Comparison of ENCODE assay signal across 9 cellular contexts in genomic region chrX:16867947-16868346, GRCh38. TPM values are rescaled to one million over a fixed set of nuclear protein-coding genes. Genes with fewer than 3 reads are reported as not detected.
DNase-seq lines count a peak whose midpoint lies in the region; ATAC-seq and TF ChIP-seq lines count a peak whose summit lies in the region.
"Had no signal": no experiment of that assay in that cellular context is flagged by ENCODE, and none has a peak within 500 bp of the region (broad histone marks: within the 10 kb centered on the region; RNA-seq: fewer than 3 reads in every experiment).

No MANE protein-coding gene starts in this region.

- peak overlapping the region; percentile 82 for H3K4me2 ChIP-seq in OCI-LY7 (ENCODE audit: low read length)

- peak overlapping the region; percentile 88 for H3K4me3 Mint-ChIP-seq in activated CD4-positive, alpha-beta T cell treated with anti-CD3 and anti-CD28 coated beads for 36 hours

- H3K36me3 Mint-ChIP-seq in activated CD4-positive, alpha-beta T cell treated with anti-CD3 and anti-CD28 coated beads for 36 hours (ENCODE audit: low read depth), result peaks cover 33% of the 10 kb centered on the region

- H3K4me1 ChIP-seq in OCI-LY7 (ENCODE audit: insufficient read depth, low read length, poor library complexity, severe bottlenecking), result peaks cover 38% of the 10 kb centered on the region
- H3K4me1 ChIP-seq in endocrine pancreas (ENCODE audit: control insufficient read depth, insufficient read depth, low read length), result peaks cover 5% of the 10 kb centered on the region

- peaks cover 35% of the 10 kb centered on the region for H3K4me1 Mint-ChIP-seq in activated CD4-positive, alpha-beta T cell treated with anti-CD3 and anti-CD28 coated beads for 36 hours

- no peaks in the 10 kb centered on the region for H3K9me3 Mint-ChIP-seq in activated CD4-positive, alpha-beta T cell treated with anti-CD3 and anti-CD28 coated beads for 36 hours (ENCODE audit: low read depth)

- no peak overlapping the region for H3K9ac ChIP-seq in endocrine pancreas (ENCODE audit: control insufficient read depth, insufficient read depth, low read length)

- peak overlapping the region; percentile 47 for H3K27ac Mint-ChIP-seq in activated CD4-positive, alpha-beta T cell treated with anti-CD3 and anti-CD28 coated beads for 36 hours

- POLR2A ChIA-PET in activated CD4-positive, alpha-beta T cell treated with anti-CD3 and anti-CD28 coated beads for 36 hours (lab: Charles Lee), result no interaction called here
- POLR2A ChIA-PET in OCI-LY7 (lab: Charles Lee), result interaction anchor here (1.8 kb wide), 1 partner anchor 14 kb away, joined by 4 read pairs; no protein-coding TSS in a partner anchor

- no TSS peak for BruUV-seq in OCI-LY7 (replicated peaks; lab: Mats Ljungman, UMichigan)

- peaks cover 23% of the 10 kb centered on the region for H4K20me1 ChIP-seq in OCI-LY7 (ENCODE audit: insufficient read depth, low read length)

- H3K27me3 Mint-ChIP-seq in activated CD4-positive, alpha-beta T cell treated with anti-CD3 and anti-CD28 coated beads for 36 hours, result no peaks in the 10 kb centered on the region

- H3K9me3 ChIP-seq in OCI-LY7 (ENCODE audit: low read length), result no peaks in the 10 kb centered on the region
- no peaks in the 10 kb centered on the region for H3K9me3 ChIP-seq in endocrine pancreas (ENCODE audit: control insufficient read depth, low read length)
- H3K9me3 ChIP-seq: tibial nerve had no signal

- no peak for DNase-seq in activated CD4-positive, alpha-beta T cell treated with anti-CD3 and anti-CD28 coated beads for 36 hours
- DNase-seq in activated CD4-positive, alpha-beta T cell treated with anti-CD3 and anti-CD28 coated beads, Interleukin-2, amount 50 U/mL, for 4 hours, result no peak
- DNase-seq in OCI-LY7 (ENCODE audit: low spot score) (no peak), retinal pigment epithelial cell (ENCODE audit: low read depth) (no peak), ACHN (no peak)

- H3K27me3 ChIP-seq in endocrine pancreas (ENCODE audit: control insufficient read depth, insufficient read depth, low read length), result no peaks in the 10 kb centered on the region

- H3K27ac ChIP-seq in OCI-LY7 (ENCODE audit: low read depth, low read length, poor library complexity, severe bottlenecking), result no peak overlapping the region

- in situ Hi-C loops in ACHN (cut with HindIII; ENCODE audit: low pct_ligation_motif_present, low pct_unique_long_range_greater_than_20kb, low sequenced_read_pairs), result no loop called here

- ATAC-seq in activated CD4-positive, alpha-beta T cell treated with anti-CD3 and anti-CD28 coated beads for 36 hours, result no peak
- no peak for ATAC-seq in HG03097 (IDR thresholded peaks at IDR 0.05; ENCODE audit: low FRiP score, unreplicated experiment)
- ATAC-seq in GM19328 (IDR thresholded peaks at IDR 0.05; ENCODE audit: unreplicated experiment), result no peak

- TF ChIP-seq CTCF in OCI-LY7 (conservative IDR thresholded peaks at IDR 0.05; ENCODE audit: low read length) (no peak), retinal pigment epithelial cell (conservative IDR thresholded peaks at IDR 0.05; ENCODE audit: low read depth, low read length) (no peak)

- CTCF ChIA-PET in activated CD4-positive, alpha-beta T cell treated with anti-CD3 and anti-CD28 coated beads for 36 hours (lab: Charles Lee), result interaction anchor here (0.6 to 2.1 kb wide), 3 partner anchors 9 to 1128 kb away, joined by 3 to 5 read pairs (median 4); no protein-coding TSS in a partner anchor
- CTCF ChIA-PET in OCI-LY7 (lab: Charles Lee; ENCODE audit: unreplicated experiment), result no interaction called here

- peaks cover 57% of the 10 kb centered on the region for H3K36me3 ChIP-seq in OCI-LY7 (ENCODE audit: insufficient read depth, low read length)
- no peaks in the 10 kb centered on the region for H3K36me3 ChIP-seq in endocrine pancreas (ENCODE audit: control insufficient read depth, insufficient read depth, low read length)
- H3K36me3 ChIP-seq: tibial nerve had no signal

- H3K4me3 ChIP-seq in OCI-LY7 (ENCODE audit: low read depth, low read length, poor library complexity, severe bottlenecking) (peak overlapping the region; percentile 80), endocrine pancreas (ENCODE audit: control insufficient read depth, insufficient read depth, low read length) (peak overlapping the region; percentile 85), retinal pigment epithelial cell (ENCODE audit: low read length) (peak overlapping the region; percentile 81)

- H2AFZ ChIP-seq in OCI-LY7 (ENCODE audit: low read length), result no peak overlapping the region

- no peaks in the 10 kb centered on the region for H3K9me2 ChIP-seq in OCI-LY7 (ENCODE audit: insufficient read depth, low read length)

- intact Hi-C loops in activated CD4-positive, alpha-beta T cell treated with anti-CD3 and anti-CD28 coated beads for 36 hours (cut with DNase I, micrococcal nuclease), result loop anchor here (2.0 to 5.0 kb wide), 3 partner anchors 15 to 1996 kb away; partner anchors contain the start of genes FANCB (in 1 of the 2) and MOSPD2 (in 1 of the 2)
- intact Hi-C loops in OCI-LY7 (cut with micrococcal nuclease; ENCODE audit: unreplicated experiment), result no loop called here

- peaks cover 67% of the 10 kb centered on the region for H3K79me2 ChIP-seq in OCI-LY7 (ENCODE audit: insufficient read depth, low read depth, low read length)

RNA-seq across cellular contexts. Expression of gene RBBP7, which starts 2.2 kb away (rescaled TPM):
- total RNA-seq in activated CD4-positive, alpha-beta T cell treated with anti-CD3 and anti-CD28 coated beads for 36 hours, result 100 to 1,000 TPM; 198 to 238 TPM
- 144 and 161 TPM in 2 replicates for total RNA-seq in OCI-LY7 (2014; rRNA removed; shearing (Covaris generic))
- total RNA-seq in OCI-LY7 (2022), result 251 and 270 TPM in 2 replicates
